ENCODE assay signal across 9 cellular contexts in genomic region chr2:156437876-156438410, GRCh38. TPM values are rescaled to one million over a fixed set of nuclear protein-coding genes. Genes with fewer than 3 reads are reported as not detected.
DNase-seq lines count a peak whose midpoint lies in the region; ATAC-seq and TF ChIP-seq lines count a peak whose summit lies in the region.
"Had no signal": no experiment of that assay in that cellular context is flagged by ENCODE, and none has a peak within 500 bp of the region (broad histone marks: within the 10 kb centered on the region; RNA-seq: fewer than 3 reads in every experiment).

No MANE protein-coding gene starts in this region.

- H3K36me3 Mint-ChIP-seq in Calu3 (ENCODE audit: insufficient read depth, unreplicated experiment): peaks cover 29% of the 10 kb centered on the region
- peaks cover 4% of the 10 kb centered on the region for H3K36me3 Mint-ChIP-seq in effector memory CD8-positive, alpha-beta T cell (ENCODE audit: insufficient read depth)
- H3K36me3 Mint-ChIP-seq in osteocyte (ENCODE audit: unreplicated experiment): no peaks in the 10 kb centered on the region

- H3K9me2 ChIP-seq in PC-3 (replicated peaks; ENCODE audit: low read length): no peaks in the 10 kb centered on the region

- intact Hi-C loops in Calu3 (cut with micrococcal nuclease; ENCODE audit: unreplicated experiment) (loop anchor here (2.0 to 5.0 kb wide), 4 partner anchors 39 to 99 kb away; no protein-coding TSS in a partner anchor), PC-3 (cut with micrococcal nuclease) (loop anchor here (2.0 to 10.0 kb wide), 6 partner anchors 17 to 723 kb away; no protein-coding TSS in a partner anchor), left ventricle myocardium inferior (cut with micrococcal nuclease) (no loop called here)

- H3K4me1 ChIP-seq in PC-3 (ENCODE audit: insufficient read depth, low read length) (peaks cover 42% of the 10 kb centered on the region), left ventricle myocardium inferior (peaks cover 37% of the 10 kb centered on the region)
- H3K4me1 ChIP-seq in effector memory CD4-positive, alpha-beta T cell (ENCODE audit: control insufficient read depth, insufficient read depth, low read length, poor library complexity, severe bottlenecking): peaks cover 20% of the 10 kb centered on the region

- H2AFZ ChIP-seq in PC-3 (ENCODE audit: low read length): no peak overlapping the region

- H3K27ac Mint-ChIP-seq in Calu3 (ENCODE audit: unreplicated experiment) (peak overlapping the region; percentile 86), osteocyte (ENCODE audit: unreplicated experiment) (peak overlapping the region; percentile 97)
- peak overlapping the region; percentile 95 to 98 for H3K27ac Mint-ChIP-seq in effector memory CD8-positive, alpha-beta T cell

- TF ChIP-seq CTCF in Calu3 (IDR thresholded peaks at IDR 0.05; ENCODE audit: unreplicated experiment) (no peak), PC-3 (conservative IDR thresholded peaks at IDR 0.05; ENCODE audit: low read depth, low read length) (no peak), osteocyte (IDR thresholded peaks at IDR 0.05) (no peak), left ventricle myocardium inferior (IDR thresholded peaks at IDR 0.05; ENCODE audit: borderline replicate concordance) (no peak)

- peak overlapping the region; percentile 95 for H3K4me3 Mint-ChIP-seq in Calu3 (ENCODE audit: low read depth, unreplicated experiment)
- H3K4me3 Mint-ChIP-seq in effector memory CD8-positive, alpha-beta T cell: peak overlapping the region; percentile 93 to 95
- H3K4me3 Mint-ChIP-seq in osteocyte (ENCODE audit: unreplicated experiment): peak overlapping the region; percentile 92

- H4K20me1 ChIP-seq in PC-3 (ENCODE audit: low read length): no peaks in the 10 kb centered on the region

- H3K9ac ChIP-seq in PC-3 (ENCODE audit: low read length): peak overlapping the region; percentile 93; the same call in 1 of the 2 replicates

- no peaks in the 10 kb centered on the region for H3F3A ChIP-seq in PC-3 (ENCODE audit: low read length, unreplicated experiment)

- H3K36me3 ChIP-seq in PC-3 (ENCODE audit: low read depth, low read length) (no peaks in the 10 kb centered on the region), left ventricle myocardium inferior (no peaks in the 10 kb centered on the region)
- H3K36me3 ChIP-seq in effector memory CD4-positive, alpha-beta T cell (ENCODE audit: control insufficient read depth, insufficient read depth, low read length): no peaks in the 10 kb centered on the region

- H3K4me2 ChIP-seq in PC-3 (ENCODE audit: low read length): peak overlapping the region; percentile 87

- no peaks in the 10 kb centered on the region for H3K27me3 Mint-ChIP-seq in Calu3 (ENCODE audit: unreplicated experiment)
- no peaks in the 10 kb centered on the region for H3K27me3 Mint-ChIP-seq in effector memory CD8-positive, alpha-beta T cell
- no peaks in the 10 kb centered on the region for H3K27me3 Mint-ChIP-seq in osteocyte (ENCODE audit: unreplicated experiment)

- no peaks in the 10 kb centered on the region for H3K9me3 ChIP-seq in PC-3 (ENCODE audit: low read length)
- H3K9me3 ChIP-seq in effector memory CD4-positive, alpha-beta T cell (ENCODE audit: control insufficient read depth, low read length): no peaks in the 10 kb centered on the region
- no peaks in the 10 kb centered on the region for H3K9me3 ChIP-seq in left ventricle myocardium inferior (replicated peaks)

- ATAC-seq in PC-3 (no peak), HG02938 (IDR thresholded peaks at IDR 0.05; ENCODE audit: unreplicated experiment) (no peak)
- no peak for ATAC-seq in effector memory CD8-positive, alpha-beta T cell (replicated peaks)

- H3K9me3 Mint-ChIP-seq in Calu3 (ENCODE audit: low read depth, unreplicated experiment) (no peaks in the 10 kb centered on the region), osteocyte (ENCODE audit: unreplicated experiment) (no peaks in the 10 kb centered on the region)
- no peaks in the 10 kb centered on the region for H3K9me3 Mint-ChIP-seq in effector memory CD8-positive, alpha-beta T cell

- H3K27me3 ChIP-seq in PC-3 (ENCODE audit: low read length) (no peaks in the 10 kb centered on the region), left ventricle myocardium inferior (ENCODE audit: low read depth) (no peaks in the 10 kb centered on the region)
- no peaks in the 10 kb centered on the region for H3K27me3 ChIP-seq in effector memory CD4-positive, alpha-beta T cell (replicated peaks; ENCODE audit: control insufficient read depth, insufficient read depth, low read length, poor library complexity, severe bottlenecking)

- CTCF ChIA-PET in Calu3 (lab: Charles Lee): no interaction called here
- CTCF ChIA-PET in PC-3 (lab: Charles Lee): interaction anchor here (0.7 kb wide), 1 partner anchor 48 kb away, joined by 3 read pairs; no protein-coding TSS in a partner anchor

- DNase-seq in Calu3 (no peak), PC-3 (peak; percentile 49), osteocyte (ENCODE audit: extremely low spot score, unreplicated experiment) (no peak), left ventricle myocardium inferior (no peak), NCI-H524 treated with DMSO at 0.1 percent for 48 hours (lab: John Stamatoyannopoulos, UW) (no peak)
- DNase-seq in effector memory CD8-positive, alpha-beta T cell: no peak
- DNase-seq in effector memory CD4-positive, alpha-beta T cell: no peak
- DNase-seq: NCI-H510A treated with DMSO at 0.1 percent for 48 hours had no signal

- BruUV-seq in Calu3 (replicated peaks; lab: Mats Ljungman, UMichigan) (no TSS peak), PC-3 (replicated peaks; lab: Mats Ljungman, UMichigan) (no TSS peak)

- POLR2A ChIA-PET in PC-3 (lab: Charles Lee; ENCODE audit: unreplicated experiment): interaction anchor here (1.0 kb wide), 1 partner anchor 95 kb away, joined by 6 read pairs; no protein-coding TSS in a partner anchor

- H3K27ac ChIP-seq in PC-3 (ENCODE audit: low read length) (peak overlapping the region; percentile 91), left ventricle myocardium inferior (replicated peaks) (no peak overlapping the region)
- H3K27ac ChIP-seq in effector memory CD4-positive, alpha-beta T cell (ENCODE audit: insufficient read depth, low read length, poor library complexity, severe bottlenecking): no peak overlapping the region

- H3K4me1 Mint-ChIP-seq in Calu3 (ENCODE audit: low read depth, unreplicated experiment) (peaks cover 45% of the 10 kb centered on the region), osteocyte (ENCODE audit: unreplicated experiment) (peaks cover 44% of the 10 kb centered on the region)
- H3K4me1 Mint-ChIP-seq in effector memory CD8-positive, alpha-beta T cell (ENCODE audit: low read depth in 2 of 2): peaks cover 25 to 39% of the 10 kb centered on the region in 2 donors

- peaks cover 63% of the 10 kb centered on the region for H3K79me2 ChIP-seq in PC-3 (ENCODE audit: low read length)

- H3K4me3 ChIP-seq in PC-3 (ENCODE audit: low read length): peak overlapping the region; percentile 74
- no peak overlapping the region for H3K4me3 ChIP-seq in effector memory CD4-positive, alpha-beta T cell (ENCODE audit: insufficient read depth, low read depth, low read length, poor library complexity, severe bottlenecking)
- no peak overlapping the region for H3K4me3 ChIP-seq in left ventricle myocardium inferior

RNA-seq across cellular contexts. Expression of gene GPD2, which starts 1.8 kb away (rescaled TPM):
- 55.4 and 60.0 TPM in 2 replicates for total RNA-seq in Calu3 (2022)
- total RNA-seq in PC-3 (2014; rRNA removed): 91.3 and 107 TPM in 2 replicates
- total RNA-seq in osteocyte: 21.4 and 21.8 TPM in 2 replicates
- total RNA-seq in left ventricle myocardium inferior: 14.4 TPM
